Comparison of ENCODE assay signal across 22 cellular contexts in the genomic region with DNA sequence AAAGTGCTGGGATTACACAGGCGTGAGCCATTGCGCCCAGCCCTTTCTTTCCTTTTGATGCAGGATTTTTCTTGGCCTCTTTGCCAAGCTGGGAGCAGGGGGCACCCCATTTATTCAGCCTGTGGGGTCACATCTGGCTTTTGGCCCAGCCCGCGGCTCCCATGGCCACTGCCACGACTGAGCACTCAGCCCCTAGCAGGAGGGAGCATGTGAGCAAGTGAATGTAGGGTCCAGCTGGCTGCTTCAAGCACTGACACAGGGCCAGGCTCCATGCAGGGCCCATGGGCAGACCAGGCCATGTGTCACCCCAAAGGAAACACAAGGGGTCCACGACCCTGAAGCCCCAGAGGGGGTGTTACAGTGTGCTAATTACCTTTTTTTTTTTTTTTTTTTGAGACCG. TPM values are rescaled to one million over a fixed set of nuclear protein-coding genes. Genes with fewer than 3 reads are reported as not detected.
DNase-seq lines count a peak whose midpoint lies in the region; ATAC-seq and TF ChIP-seq lines count a peak whose summit lies in the region.
"Had no signal": no experiment of that assay in that cellular context is flagged by ENCODE, and none has a peak within 500 bp of the region (broad histone marks: within the 10 kb centered on the region; RNA-seq: fewer than 3 reads in every experiment).

No MANE protein-coding gene starts in this region.

- H2AFZ ChIP-seq in neuronal stem cell (ENCODE audit: low read length) = no peak overlapping the region

- no peak overlapping the region for H3K23ac ChIP-seq in neuronal stem cell (ENCODE audit: low read depth, low read length, poor library complexity)

- no peak overlapping the region for H4K8ac ChIP-seq in neuronal stem cell (ENCODE audit: low read depth, low read length)

- peak; percentile 16 for ATAC-seq in upper lobe of right lung
- ATAC-seq: A549, GM12878 had no signal

- no peak overlapping the region for H3K4ac ChIP-seq in neuronal stem cell (ENCODE audit: low read length)

- peaks cover 53% of the 10 kb centered on the region for H3K4me1 Mint-ChIP-seq in CD14-positive monocyte
- H3K4me1 Mint-ChIP-seq: B cell; CD4-positive, alpha-beta memory T cell; CD4-positive, CD25-positive, alpha-beta regulatory T cell; CD8-positive, alpha-beta memory T cell had no signal

- H3K27ac ChIP-seq in neuronal stem cell (replicated peaks; ENCODE audit: low read length) (no peak overlapping the region), upper lobe of right lung (no peak overlapping the region), SJCRH30 (no peak overlapping the region)
- H3K27ac ChIP-seq: 22Rv1; A549; BLaER1 treated with 17β-estradiol and CSF1 and Interleukin-3, amounts not matched to agents 10 nM and 100 nM; C4-2B had no signal

- H3K4me3 ChIP-seq in neuronal stem cell (ENCODE audit: low read length in 2 of 2) (no peak overlapping the region), upper lobe of right lung (no peak overlapping the region), SJCRH30 (no peak overlapping the region)
- H3K4me3 ChIP-seq: A549, GM12878 had no signal

- peaks cover 2% of the 10 kb centered on the region in 2 donors for H3K36me3 Mint-ChIP-seq in CD14-positive monocyte
- H3K36me3 Mint-ChIP-seq: CD4-positive, CD25-positive, alpha-beta regulatory T cell had no signal

- H3K9me3 ChIP-seq in neuronal stem cell (replicated peaks in 1 of 2; ENCODE audit: control insufficient read depth in 2 of 2, insufficient read depth in 1 of 2, low read depth in 1 of 2, low read length in 2 of 2) (peaks cover 5 to 7% of the 10 kb centered on the region in 2 donors), upper lobe of right lung (peaks cover under 1% of the 10 kb centered on the region), SJCRH30 (replicated peaks) (peaks cover 7% of the 10 kb centered on the region)
- H3K9me3 ChIP-seq: A549 had no signal

- no peak for TF ChIP-seq CTCF in CD14-positive monocyte (IDR thresholded peaks at IDR 0.05)
- no peak for TF ChIP-seq CTCF in upper lobe of right lung (IDR thresholded peaks at IDR 0.05)

- WGBS in neuronal stem cell (ENCODE audit: extremely low coverage in 2 of 2, insufficient read length in 2 of 2, insufficient replicate concordance in 1 of 2), 2 donors = no CpG with 5 or more reads among the region's 7 CpGs

- no peak overlapping the region for H4K91ac ChIP-seq in neuronal stem cell (ENCODE audit: low read depth, low read length, poor library complexity)

- H3K27me3 ChIP-seq in neuronal stem cell (ENCODE audit: control insufficient read depth in 3 of 3, insufficient read depth in 3 of 3, low read depth in 1 of 3, low read length in 3 of 3) (no peaks in the 10 kb centered on the region), upper lobe of right lung (no peaks in the 10 kb centered on the region), SJCRH30 (no peaks in the 10 kb centered on the region)
- H3K27me3 ChIP-seq: BLaER1 treated with 17β-estradiol and CSF1 and Interleukin-3, amounts not matched to agents 10 nM and 100 nM had no signal

- H3K79me1 ChIP-seq in neuronal stem cell (ENCODE audit: low read depth, low read length) = no peaks in the 10 kb centered on the region

- H3K27me3 Mint-ChIP-seq in CD14-positive monocyte (ENCODE audit: low read depth in 3 of 3) = peaks cover 0 to 3% (median 1%) of the 10 kb centered on the region in 3 donors

- peak overlapping the region in 5 of 7 donors; percentile 15 to 79 (median 72) for H3K27ac Mint-ChIP-seq in CD14-positive monocyte
- H3K27ac Mint-ChIP-seq: CD4-positive, alpha-beta memory T cell; CD4-positive, CD25-positive, alpha-beta regulatory T cell; CD8-positive, alpha-beta memory T cell had no signal

- no peak overlapping the region for H2AK5ac ChIP-seq in neuronal stem cell (ENCODE audit: low read depth, low read length)

- H3K4me3 Mint-ChIP-seq in CD14-positive monocyte = no peak overlapping the region
- H3K4me3 Mint-ChIP-seq: B cell; CD4-positive, alpha-beta memory T cell; CD8-positive, alpha-beta memory T cell had no signal

- intact Hi-C loops in CD14-positive monocyte (cut with micrococcal nuclease) = no loop called here
- intact Hi-C loops in upper lobe of right lung (cut with DNase I) = no loop called here

- H2BK15ac ChIP-seq in neuronal stem cell (ENCODE audit: low read length) = no peak overlapping the region

- H3K4me2 ChIP-seq in neuronal stem cell (ENCODE audit: insufficient read depth, low read length, poor library complexity, severe bottlenecking) = no peak overlapping the region
- H3K4me2 ChIP-seq: A549; BLaER1 treated with 17β-estradiol and CSF1 and Interleukin-3, amounts not matched to agents 10 nM and 100 nM had no signal

- DNase-seq in CD14-positive monocyte (ENCODE audit: low spot score) (no peak), neuronal stem cell (ENCODE audit: low spot score) (no peak), upper lobe of right lung (no peak), SJCRH30 (no peak), SW480 (ENCODE audit: low spot score) (no peak)
- DNase-seq: AML-193; CD4-positive, alpha-beta memory T cell; CD4-positive, CD25-positive, alpha-beta regulatory T cell; CD8-positive, alpha-beta memory T cell; COR-L47; DMS 273 treated with DMSO at 0.1 percent for 48 hours; DMS153; DMS79; DND-41; EL; GDM1 had no signal

- peak overlapping the region; percentile 2 for H3K18ac ChIP-seq in neuronal stem cell (ENCODE audit: low read length)

- no peak overlapping the region for H2BK120ac ChIP-seq in neuronal stem cell (ENCODE audit: low read depth, low read length)

- no peak overlapping the region for H2BK5ac ChIP-seq in neuronal stem cell (ENCODE audit: low read length)

- H3K36me3 ChIP-seq in neuronal stem cell (replicated peaks in 1 of 2; ENCODE audit: control insufficient read depth in 2 of 2, insufficient read depth in 2 of 2, low read length in 2 of 2) = no peaks in the 10 kb centered on the region
- H3K36me3 ChIP-seq in upper lobe of right lung = no peaks in the 10 kb centered on the region
- H3K36me3 ChIP-seq in SJCRH30 = no peaks in the 10 kb centered on the region

- H2BK12ac ChIP-seq in neuronal stem cell (ENCODE audit: low read length) = no peak overlapping the region

- H3K14ac ChIP-seq in neuronal stem cell (ENCODE audit: low read length) = no peak overlapping the region

- no peaks in the 10 kb centered on the region for H3K4me1 ChIP-seq in neuronal stem cell (ENCODE audit: control insufficient read depth in 2 of 2, insufficient read depth in 1 of 2, low read depth in 1 of 2, low read length in 2 of 2)
- H3K4me1 ChIP-seq in upper lobe of right lung = no peaks in the 10 kb centered on the region
- no peaks in the 10 kb centered on the region for H3K4me1 ChIP-seq in SJCRH30
- H3K4me1 ChIP-seq: A549 had no signal

- H3K9ac ChIP-seq in neuronal stem cell (ENCODE audit: low read depth, low read length, poor library complexity) = no peak overlapping the region
- H3K9ac ChIP-seq: BLaER1 treated with 17β-estradiol and CSF1 and Interleukin-3, amounts not matched to agents 10 nM and 100 nM had no signal

- peaks cover 5 to 32% (median 16%) of the 10 kb centered on the region in 7 donors for H3K9me3 Mint-ChIP-seq in CD14-positive monocyte

RNA-seq across cellular contexts. Expression of gene SIN3B, which starts 34.2 kb away (rescaled TPM):
- polyA plus RNA-seq in CD14-positive monocyte = 10 to 100 TPM in 1 of 2 donors, 1 to 10 TPM in 1; 7.2 to 10.2 TPM
- 25.4 TPM for polyA plus RNA-seq in neuronal stem cell (2013, experiment 1 of 2)
- 25.2 TPM for polyA plus RNA-seq in neuronal stem cell (2013, experiment 2 of 2)
- total RNA-seq in upper lobe of right lung = 59.8 TPM
- total RNA-seq in SJCRH30 (2014; rRNA removed; shearing (Covaris generic)) = 35.7 and 36.0 TPM in 2 replicates
